1 cellular context compared by ENCODE assay signal in the genomic region with DNA sequence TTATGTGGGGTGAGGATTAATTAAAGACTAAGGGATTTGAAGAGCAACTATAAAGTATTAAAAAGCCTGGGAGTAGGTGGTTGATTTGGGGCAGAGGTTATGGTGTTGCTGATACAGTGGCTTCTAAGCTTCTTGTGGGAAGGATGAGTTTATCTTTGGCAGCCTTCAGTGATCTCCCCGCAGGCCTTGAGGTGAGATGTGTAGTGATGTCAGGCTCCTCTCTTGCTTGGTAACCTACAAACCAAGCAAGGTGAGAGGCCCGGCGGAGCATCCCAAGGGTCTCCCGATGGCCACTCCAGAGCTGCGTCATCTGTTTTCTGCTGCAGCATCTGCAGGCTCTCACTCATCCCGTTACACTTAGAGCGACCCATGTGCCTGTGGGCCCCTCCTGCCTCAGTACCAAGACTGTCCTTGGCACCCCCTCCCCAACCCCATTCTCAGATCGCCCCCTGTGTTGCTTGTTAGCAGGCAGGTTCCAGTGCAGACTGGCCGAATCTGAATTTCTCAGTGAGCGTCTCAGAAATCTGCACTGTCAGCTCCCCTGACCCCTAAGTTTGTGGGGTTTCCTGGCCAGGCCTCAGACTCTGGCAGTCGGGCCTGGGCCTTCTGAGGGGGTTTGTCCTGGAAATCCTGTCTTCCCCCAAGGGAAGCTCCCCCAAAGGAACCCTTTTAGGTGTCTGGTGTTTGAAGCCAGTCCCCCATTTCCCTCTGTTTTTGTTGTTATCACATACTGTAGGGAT.
TF ChIP-seq lines count a peak whose summit lies in the region.

No MANE protein-coding gene starts in this region.

TF ChIP-seq in K562, 482 proteins besides CTCF, POLR2A, EP300 and RAD21 (continued from another document):
- TF ChIP-seq, protein P1, sequence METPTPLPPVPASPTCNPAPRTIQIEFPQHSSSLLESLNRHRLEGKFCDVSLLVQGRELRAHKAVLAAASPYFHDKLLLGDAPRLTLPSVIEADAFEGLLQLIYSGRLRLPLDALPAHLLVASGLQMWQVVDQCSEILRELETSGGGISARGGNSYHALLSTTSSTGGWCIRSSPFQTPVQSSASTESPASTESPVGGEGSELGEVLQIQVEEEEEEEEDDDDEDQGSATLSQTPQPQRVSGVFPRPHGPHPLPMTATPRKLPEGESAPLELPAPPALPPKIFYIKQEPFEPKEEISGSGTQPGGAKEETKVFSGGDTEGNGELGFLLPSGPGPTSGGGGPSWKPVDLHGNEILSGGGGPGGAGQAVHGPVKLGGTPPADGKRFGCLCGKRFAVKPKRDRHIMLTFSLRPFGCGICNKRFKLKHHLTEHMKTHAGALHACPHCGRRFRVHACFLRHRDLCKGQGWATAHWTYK (CRISPR knock-in tag; IDR thresholded peaks at IDR 0.05): 0 out of 2 replicates have a peak, but pooled peaks have one; percentile 24
- TF ChIP-seq, protein P2, sequence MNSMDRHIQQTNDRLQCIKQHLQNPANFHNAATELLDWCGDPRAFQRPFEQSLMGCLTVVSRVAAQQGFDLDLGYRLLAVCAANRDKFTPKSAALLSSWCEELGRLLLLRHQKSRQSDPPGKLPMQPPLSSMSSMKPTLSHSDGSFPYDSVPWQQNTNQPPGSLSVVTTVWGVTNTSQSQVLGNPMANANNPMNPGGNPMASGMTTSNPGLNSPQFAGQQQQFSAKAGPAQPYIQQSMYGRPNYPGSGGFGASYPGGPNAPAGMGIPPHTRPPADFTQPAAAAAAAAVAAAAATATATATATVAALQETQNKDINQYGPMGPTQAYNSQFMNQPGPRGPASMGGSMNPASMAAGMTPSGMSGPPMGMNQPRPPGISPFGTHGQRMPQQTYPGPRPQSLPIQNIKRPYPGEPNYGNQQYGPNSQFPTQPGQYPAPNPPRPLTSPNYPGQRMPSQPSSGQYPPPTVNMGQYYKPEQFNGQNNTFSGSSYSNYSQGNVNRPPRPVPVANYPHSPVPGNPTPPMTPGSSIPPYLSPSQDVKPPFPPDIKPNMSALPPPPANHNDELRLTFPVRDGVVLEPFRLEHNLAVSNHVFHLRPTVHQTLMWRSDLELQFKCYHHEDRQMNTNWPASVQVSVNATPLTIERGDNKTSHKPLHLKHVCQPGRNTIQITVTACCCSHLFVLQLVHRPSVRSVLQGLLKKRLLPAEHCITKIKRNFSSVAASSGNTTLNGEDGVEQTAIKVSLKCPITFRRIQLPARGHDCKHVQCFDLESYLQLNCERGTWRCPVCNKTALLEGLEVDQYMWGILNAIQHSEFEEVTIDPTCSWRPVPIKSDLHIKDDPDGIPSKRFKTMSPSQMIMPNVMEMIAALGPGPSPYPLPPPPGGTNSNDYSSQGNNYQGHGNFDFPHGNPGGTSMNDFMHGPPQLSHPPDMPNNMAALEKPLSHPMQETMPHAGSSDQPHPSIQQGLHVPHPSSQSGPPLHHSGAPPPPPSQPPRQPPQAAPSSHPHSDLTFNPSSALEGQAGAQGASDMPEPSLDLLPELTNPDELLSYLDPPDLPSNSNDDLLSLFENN (IDR thresholded peaks at IDR 0.05; ENCODE audit: low read depth in 2 of 2, low read length in 2 of 2): no peak
